Comparison of ENCODE assay signal across 11 cellular contexts in genomic region chr20:38084425-38084951, GRCh38. TPM values are rescaled to one million over a fixed set of nuclear protein-coding genes. Genes with fewer than 3 reads are reported as not detected.
A peak's percentile ranks its signal among the peaks of the same experiment; 100 is the strongest.
DNase-seq lines count a peak whose midpoint lies in the region; ATAC-seq, FAIRE-seq and TF ChIP-seq lines count a peak whose summit lies in the region.
"Had no signal": no experiment of that assay in that cellular context is flagged by ENCODE, and none has a peak within 500 bp of the region (broad histone marks: within the 10 kb centered on the region; RNA-seq: fewer than 3 reads in every experiment).

No MANE protein-coding gene starts in this region.

- peaks cover 6% of the 10 kb centered on the region for H3K36me3 ChIP-seq in astrocyte (ENCODE audit: insufficient read depth, low read length)

- no peak overlapping the region for H3K4me3 Mint-ChIP-seq in astrocyte (ENCODE audit: unreplicated experiment)
- no peak overlapping the region for H3K4me3 Mint-ChIP-seq in activated T-cell treated with anti-CD3 and anti-CD28 coated beads, Interleukin-2, amount 50 U/mL, for 4 hours
- H3K4me3 Mint-ChIP-seq: activated T-helper 1 cell treated with anti-CD3 and anti-CD28 coated beads, Interleukin-12 subunit alpha, Interleukin-12 subunit beta, Interleukin-2, Interleukin-4 antibody, amounts not matched to agents 30 ng/mL and 10 ng/mL and 1 ng/mL, durations not matched to agents 14 hours and 24 hours and 36 hours; neural crest cell had no signal

- no peak for FAIRE-seq in astrocyte (lab: Jason Lieb, UNC)
- FAIRE-seq: D721Med had no signal

- peak; percentile 77 to 86 for ATAC-seq in right cardiac atrium
- ATAC-seq in activated T-cell treated with anti-CD3 and anti-CD28 coated beads, Interleukin-2, amount 50 U/mL, for 4 hours: no peak

- no peaks in the 10 kb centered on the region for H3K9me3 ChIP-seq in astrocyte (ENCODE audit: insufficient read depth, low read depth, low read length)
- no peaks in the 10 kb centered on the region for H3K9me3 ChIP-seq in right cardiac atrium (ENCODE audit: control insufficient read depth, low read length)

- peak overlapping the region; percentile 55 for H3K9ac ChIP-seq in astrocyte (ENCODE audit: low read length)

- intact Hi-C loops in right cardiac atrium (cut with DNase I): no loop called here

- WGBS in right cardiac atrium: 44% methylated on average over 5 of the region's 5 CpGs

- peak overlapping the region; percentile 95 for H3K27ac Mint-ChIP-seq in astrocyte (ENCODE audit: unreplicated experiment)

- peak overlapping the region; percentile 45 for H3K4me2 ChIP-seq in astrocyte (ENCODE audit: low read length)

- TF ChIP-seq CTCF in astrocyte (IDR thresholded peaks at IDR 0.05; ENCODE audit: insufficient read depth, low read depth, low read length) (no peak), retinal pigment epithelial cell (conservative IDR thresholded peaks at IDR 0.05; ENCODE audit: low read depth, low read length) (no peak)

- H3K4me3 ChIP-seq in astrocyte (ENCODE audit: insufficient read depth, low read depth, low read length): no peak overlapping the region
- H3K4me3 ChIP-seq in right cardiac atrium (ENCODE audit: low read length): no peak overlapping the region
- no peak overlapping the region for H3K4me3 ChIP-seq in retinal pigment epithelial cell (ENCODE audit: low read length)

- peaks cover 8% of the 10 kb centered on the region for H3K9me3 Mint-ChIP-seq in astrocyte (ENCODE audit: unreplicated experiment)
- H3K9me3 Mint-ChIP-seq in activated T-cell treated with anti-CD3 and anti-CD28 coated beads, Interleukin-2, amount 50 U/mL, for 4 hours: peaks cover under 1% of the 10 kb centered on the region

- no peaks in the 10 kb centered on the region for H3K27me3 ChIP-seq in astrocyte (ENCODE audit: insufficient read depth, low read length)
- no peaks in the 10 kb centered on the region for H3K27me3 ChIP-seq in right cardiac atrium (ENCODE audit: control insufficient read depth, insufficient read depth)

- H3K4me1 ChIP-seq in astrocyte (ENCODE audit: insufficient read depth, low read length) (peaks cover 20% of the 10 kb centered on the region), right cardiac atrium (ENCODE audit: control insufficient read depth, insufficient read depth, low read length) (no peaks in the 10 kb centered on the region)

- H3K36me3 Mint-ChIP-seq in astrocyte (ENCODE audit: low read depth, unreplicated experiment): peaks cover 55% of the 10 kb centered on the region
- H3K36me3 Mint-ChIP-seq in activated T-cell treated with anti-CD3 and anti-CD28 coated beads, Interleukin-2, amount 50 U/mL, for 4 hours (ENCODE audit: insufficient read depth): peaks cover 34% of the 10 kb centered on the region

- H3K27ac ChIP-seq in astrocyte (ENCODE audit: low read depth, low read length) (peak overlapping the region; percentile 66), right cardiac atrium (ENCODE audit: low read length) (peak overlapping the region; percentile 97)

- peaks cover 18% of the 10 kb centered on the region for H3K79me2 ChIP-seq in astrocyte (ENCODE audit: insufficient read depth, low read length)

- DNase-seq in GM04504 (ENCODE audit: low read depth): peak; percentile 26
- peak; percentile 83 for DNase-seq in astrocyte (ENCODE audit: low read depth)
- no peak for DNase-seq in right cardiac atrium
- DNase-seq in retinal pigment epithelial cell (ENCODE audit: low read depth): peak; percentile 73
- no peak for DNase-seq in activated T-cell treated with anti-CD3 and anti-CD28 coated beads, Interleukin-2, amount 50 U/mL, for 4 hours
- DNase-seq in NCI-H1694 treated with DMSO at 0.1 percent for 48 hours (lab: John Stamatoyannopoulos, UW): no peak
- no peak for DNase-seq in HuH-7 (ENCODE audit: low spot score)
- DNase-seq in amygdala (lab: John Stamatoyannopoulos, UW): no peak

- H4K20me1 ChIP-seq in astrocyte (ENCODE audit: insufficient read depth, low read length): peaks cover 5% of the 10 kb centered on the region

- H3K4me1 Mint-ChIP-seq in astrocyte (ENCODE audit: low read depth, unreplicated experiment): peaks cover 38% of the 10 kb centered on the region
- peaks cover 9% of the 10 kb centered on the region for H3K4me1 Mint-ChIP-seq in activated T-cell treated with anti-CD3 and anti-CD28 coated beads, Interleukin-2, amount 50 U/mL, for 4 hours (ENCODE audit: low read depth)

- H3K27me3 Mint-ChIP-seq in astrocyte (ENCODE audit: low read depth, unreplicated experiment): no peaks in the 10 kb centered on the region
- H3K27me3 Mint-ChIP-seq in activated T-cell treated with anti-CD3 and anti-CD28 coated beads, Interleukin-2, amount 50 U/mL, for 4 hours (ENCODE audit: low read depth): no peaks in the 10 kb centered on the region

- H2AFZ ChIP-seq in astrocyte (ENCODE audit: low read depth, low read length): no peak overlapping the region

RNA-seq across cellular contexts. Expression of gene RPRD1B, which starts 50.9 kb away (rescaled TPM):
- total RNA-seq in astrocyte (20.7 and 21.6 TPM in 2 replicates), right cardiac atrium (10 to 100 TPM; 66.9 to 88.5 (median 69.1) TPM)
- polyA plus RNA-seq in right cardiac atrium: 18.5 TPM
- total RNA-seq in activated T-cell treated with anti-CD3 and anti-CD28 coated beads, Interleukin-2, amount 50 U/mL, for 4 hours: 10 to 100 TPM; 38.6 to 40.4 (median 39.6) TPM

RNA-seq across cellular contexts. Expression of gene TTI1, which starts 51.2 kb away (rescaled TPM):
- total RNA-seq in astrocyte (13.4 and 16.9 TPM in 2 replicates), right cardiac atrium (10 to 100 TPM; 13.1 to 15.4 (median 14.0) TPM)
- 11.4 TPM for polyA plus RNA-seq in right cardiac atrium
- total RNA-seq in activated T-cell treated with anti-CD3 and anti-CD28 coated beads, Interleukin-2, amount 50 U/mL, for 4 hours: 10 to 100 TPM; 31.3 to 35.5 (median 35.0) TPM

Comparison
In these comparisons a context has a peak if more than half of its experiments do, and no peak if none do; other contexts are left out.
1. DNase-seq: peak in GM04504 (single experiment), astrocyte (single experiment) and retinal pigment epithelial cell (single experiment); none in right cardiac atrium (0 of 3), activated T-cell treated with anti-CD3 and anti-CD28 coated beads, Interleukin-2, amount 50 U/mL, for 4 hours (single experiment), NCI-H1694 treated with DMSO at 0.1 percent for 48 hours (single experiment), HuH-7 (single experiment) and amygdala (0 of 56).
2. ATAC-seq: peak in right cardiac atrium (2 of 2); none in activated T-cell treated with anti-CD3 and anti-CD28 coated beads, Interleukin-2, amount 50 U/mL, for 4 hours (0 of 2).